In genomic region chr17:81514735-81515529, GRCh38 we compare ENCODE assay signal across 8 cellular contexts. TPM values are rescaled to one million over a fixed set of nuclear protein-coding genes. Genes with fewer than 3 reads are reported as not detected.
A peak's percentile ranks its signal among the peaks of the same experiment; 100 is the strongest.
DNase-seq lines count a peak whose midpoint lies in the region; ATAC-seq, FAIRE-seq and TF ChIP-seq lines count a peak whose summit lies in the region.

No MANE protein-coding gene starts in this region.

- no peak for FAIRE-seq in A549 (lab: Jason Lieb, UNC)

- H3K36me3 ChIP-seq in Karpas-422 (ENCODE audit: insufficient read depth, low read length) (peaks cover 26% of the 10 kb centered on the region), heart left ventricle (peaks cover 17 to 26% (median 22%) of the 10 kb centered on the region in 9 donors)

- H3K4me2 ChIP-seq in A549 (peak overlapping the region; percentile 87), Karpas-422 (ENCODE audit: low read depth, low read length, poor library complexity, severe bottlenecking) (peak overlapping the region; percentile 94)

- POLR2A ChIA-PET in A549 (lab: Yijun Ruan, JAX): interaction anchor here (0.9 to 1.4 kb wide), 5 partner anchors 26 to 220 kb away, joined by 3 to 4 read pairs (median 3); partner anchors contain the start of gene SLC38A10

- ATAC-seq in A549 (peak; percentile 11 to 21), GM18498 (IDR thresholded peaks at IDR 0.05; ENCODE audit: unreplicated experiment) (peak; percentile 21), heart left ventricle (peak; percentile 24 to 60 (median 57)), GM19351 (IDR thresholded peaks at IDR 0.05; ENCODE audit: unreplicated experiment) (no peak)

- H3K4me3 ChIP-seq in A549: peak overlapping the region; percentile 83
- peak overlapping the region; percentile 68 for H3K4me3 ChIP-seq in Karpas-422 (ENCODE audit: low read length)
- H3K4me3 ChIP-seq in heart left ventricle: peak overlapping the region; percentile 81 to 99 (median 94)

- H3K79me2 ChIP-seq in Karpas-422 (ENCODE audit: low read length): peaks cover 11% of the 10 kb centered on the region

- H2AFZ ChIP-seq in Karpas-422 (ENCODE audit: low read length): no peak overlapping the region

- peaks cover 32% of the 10 kb centered on the region for H4K20me1 ChIP-seq in Karpas-422 (ENCODE audit: insufficient read depth, low read depth, low read length)

- intact Hi-C loops in heart left ventricle (cut with DNase I): loop anchor here in 6 of 10 donors (5.0 to 10.0 kb wide), 6 partner anchors 37 to 350 kb away; partner anchors contain the start of genes FAAP100 (in 5 of the 6), BAHCC1 (in 2 of the 6) and P4HB (in 1 of the 6)

- H3K27me3 ChIP-seq in Karpas-422 (ENCODE audit: low read length) (no peaks in the 10 kb centered on the region), heart left ventricle (no peaks in the 10 kb centered on the region)

- H3K4me1 ChIP-seq in A549 (peaks cover 38% of the 10 kb centered on the region), Karpas-422 (ENCODE audit: low read length) (peaks cover 68% of the 10 kb centered on the region), heart left ventricle (peaks cover 8 to 68% (median 48%) of the 10 kb centered on the region in 12 donors)

- CTCF ChIA-PET in A549 (lab: Yijun Ruan, JAX): interaction anchor here (0.6 to 4.7 kb wide), 4 partner anchors 13 to 86 kb away, joined by 3 to 30 read pairs (median 11); no protein-coding TSS in a partner anchor

- TF ChIP-seq POLR2A in A549 (IDR thresholded peaks at IDR 0.05; ENCODE audit: low read length): peak; percentile 47
- peak; percentile 74 to 83 for TF ChIP-seq POLR2A in heart left ventricle (IDR thresholded peaks at IDR 0.05)

- peak overlapping the region; percentile 90 for H3K9ac ChIP-seq in Karpas-422 (ENCODE audit: low read length)

- H3K9me3 ChIP-seq in A549: no peaks in the 10 kb centered on the region
- no peaks in the 10 kb centered on the region for H3K9me3 ChIP-seq in Karpas-422 (ENCODE audit: low read length)
- no peaks in the 10 kb centered on the region for H3K9me3 ChIP-seq in heart left ventricle

- WGBS in A549 (ENCODE audit: missing lambda C conversion rate): 0% methylated on average over 16 of the region's 82 CpGs
- 0 to 1% (median 0%) methylated on average over 48 to 82 of the region's 82 CpGs for WGBS in adipose tissue, 3 donors
- WGBS in heart left ventricle, 4 donors: 1% methylated on average over 43 to 82 of the region's 82 CpGs

- no peaks in the 10 kb centered on the region for H3K9me2 ChIP-seq in Karpas-422 (replicated peaks; ENCODE audit: insufficient read depth, low read length)

- H3K27ac ChIP-seq in A549 (peak overlapping the region; percentile 99), Karpas-422 (ENCODE audit: low read length) (peak overlapping the region; percentile 93), adipose tissue (ENCODE audit: low read depth, low read length) (peak overlapping the region; percentile 99), heart left ventricle (peak overlapping the region; percentile 96 to 100 (median 100))

- TF ChIP-seq EP300 in A549 (IDR thresholded peaks at IDR 0.05): peak in 1 of 2 experiments; percentile 22; a peak in 1 of 5 replicates

- DNase-seq in A549 (ENCODE audit: low read depth in 1 of 2, low spot score in 1 of 2) (peak; percentile 75 to 86), Karpas-422 (peak; percentile 88), SKM-1 treated with dmso at 0.1 percent for 144 hours (lab: John Stamatoyannopoulos, UW; ENCODE audit: unreplicated experiment) (peak; percentile 37), heart left ventricle (peak; percentile 88 to 94 (median 91)), pons (ENCODE audit: low spot score) (peak; percentile 37)

- TF ChIP-seq RAD21 in A549 (conservative IDR thresholded peaks at IDR 0.05 in 1 of 2, IDR thresholded peaks at IDR 0.05 in 1 of 2): no peak

- no peak for TF ChIP-seq CTCF in A549 (IDR thresholded peaks at IDR 0.05)
- TF ChIP-seq CTCF in heart left ventricle (IDR thresholded peaks at IDR 0.05): no peak

TF ChIP-seq in A549, 52 proteins besides CTCF, POLR2A, EP300 and RAD21 (continues in another document):
- TF ChIP-seq PHF8 (IDR thresholded peaks at IDR 0.05; ENCODE audit: borderline replicate concordance, low read depth) (peak; percentile 37; the same call in 1 of the 2 replicates), JUN (IDR thresholded peaks at IDR 0.05) (peak; percentile 71 to 90; a peak in 4 of 5 replicates), ESRRA (IDR thresholded peaks at IDR 0.05; ENCODE audit: borderline replicate concordance, low read length) (no peak), PBX3 (IDR thresholded peaks at IDR 0.05) (peak; percentile 51; the same call in 1 of the 2 replicates), HDAC2 (IDR thresholded peaks at IDR 0.05) (no peak), MAZ (IDR thresholded peaks at IDR 0.05; ENCODE audit: borderline replicate concordance, low read depth, low read length) (no peak; the same call in 1 of the 2 replicates), MYC (IDR thresholded peaks at IDR 0.05; ENCODE audit: borderline replicate concordance, low read length) (peak; percentile 91), KDM1A (IDR thresholded peaks at IDR 0.05; ENCODE audit: low read depth) (no peak), TFCP2L1 (CRISPR knock-in tag; IDR thresholded peaks at IDR 0.05) (peak; percentile 55; the same call in 1 of the 2 replicates)
- TF ChIP-seq, protein P1, sequence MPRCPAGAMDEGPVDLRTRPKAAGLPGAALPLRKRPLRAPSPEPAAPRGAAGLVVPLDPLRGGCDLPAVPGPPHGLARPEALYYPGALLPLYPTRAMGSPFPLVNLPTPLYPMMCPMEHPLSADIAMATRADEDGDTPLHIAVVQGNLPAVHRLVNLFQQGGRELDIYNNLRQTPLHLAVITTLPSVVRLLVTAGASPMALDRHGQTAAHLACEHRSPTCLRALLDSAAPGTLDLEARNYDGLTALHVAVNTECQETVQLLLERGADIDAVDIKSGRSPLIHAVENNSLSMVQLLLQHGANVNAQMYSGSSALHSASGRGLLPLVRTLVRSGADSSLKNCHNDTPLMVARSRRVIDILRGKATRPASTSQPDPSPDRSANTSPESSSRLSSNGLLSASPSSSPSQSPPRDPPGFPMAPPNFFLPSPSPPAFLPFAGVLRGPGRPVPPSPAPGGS (IDR thresholded peaks at IDR 0.05): 0 out of 3 replicates have a peak, but pooled peaks have one; percentile 18
- TF ChIP-seq, protein P2, sequence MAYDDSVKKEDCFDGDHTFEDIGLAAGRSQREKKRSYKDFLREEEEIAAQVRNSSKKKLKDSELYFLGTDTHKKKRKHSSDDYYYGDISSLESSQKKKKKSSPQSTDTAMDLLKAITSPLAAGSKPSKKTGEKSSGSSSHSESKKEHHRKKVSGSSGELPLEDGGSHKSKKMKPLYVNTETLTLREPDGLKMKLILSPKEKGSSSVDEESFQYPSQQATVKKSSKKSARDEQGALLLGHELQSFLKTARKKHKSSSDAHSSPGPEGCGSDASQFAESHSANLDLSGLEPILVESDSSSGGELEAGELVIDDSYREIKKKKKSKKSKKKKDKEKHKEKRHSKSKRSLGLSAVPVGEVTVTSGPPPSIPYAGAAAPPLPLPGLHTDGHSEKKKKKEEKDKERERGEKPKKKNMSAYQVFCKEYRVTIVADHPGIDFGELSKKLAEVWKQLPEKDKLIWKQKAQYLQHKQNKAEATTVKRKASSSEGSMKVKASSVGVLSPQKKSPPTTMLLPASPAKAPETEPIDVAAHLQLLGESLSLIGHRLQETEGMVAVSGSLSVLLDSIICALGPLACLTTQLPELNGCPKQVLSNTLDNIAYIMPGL (CRISPR knock-in tag; IDR thresholded peaks at IDR 0.05; ENCODE audit: borderline replicate concordance): 0 out of 2 replicates have a peak, but pooled peaks have one; percentile 67

RNA-seq across cellular contexts. Expression of gene ACTG1, which starts 2.3 kb away (rescaled TPM):
- polyA plus RNA-seq in A549 (2011; rRNA removed): 2,042 and 2,306 TPM in 2 replicates
- 14,539 and 15,776 TPM in 2 replicates for polyA plus RNA-seq in A549 (2012; cell fraction: cytosol; rRNA removed)
- polyA plus RNA-seq in A549 (2012; cell fraction: nucleus; rRNA removed): 26,089 and 28,335 TPM in 2 replicates
- 7,182 to 8,782 TPM (median 7,263 TPM) in 3 replicates for polyA plus RNA-seq in A549 (2017; fragmentation: RNase III; extraction: RNeasy Plus Mini Kit Qiagen cat#74134 plus additional on column Dnase treatment)
- 2,054 and 3,772 TPM in 2 replicates for polyA minus RNA-seq in A549 (2011; rRNA and poly(A)+ RNA removed)
- 2,634 and 2,913 TPM in 2 replicates for total RNA-seq in Karpas-422 (2014; rRNA removed; shearing (Covaris generic); ENCODE audit: low replicate concordance)
- polyA plus RNA-seq in adipose tissue: 1,000 to 10,000 TPM; 1,930 to 3,527 (median 2,831) TPM
- 1,000 to 10,000 TPM in 2 of 9 donors, 100 to 1,000 TPM in 7; 335 to 1,653 (median 423) TPM for total RNA-seq in heart left ventricle
- 1,000 to 10,000 TPM in 1 of 2 donors, 100 to 1,000 TPM in 1; 149 to 1,468 TPM for polyA plus RNA-seq in heart left ventricle

RNA-seq across cellular contexts. Expression of gene FSCN2, which starts 13.2 kb away (rescaled TPM):
- 0.84 and 1.2 TPM in 2 replicates for polyA plus RNA-seq in A549 (2011; rRNA removed)
- 0.74 and 1.1 TPM in 2 replicates for polyA plus RNA-seq in A549 (2012; cell fraction: cytosol; rRNA removed)
- polyA plus RNA-seq in A549 (2012; cell fraction: nucleus; rRNA removed): 7.5 and 8.3 TPM in 2 replicates
- polyA plus RNA-seq in A549 (2017; fragmentation: RNase III; extraction: RNeasy Plus Mini Kit Qiagen cat#74134 plus additional on column Dnase treatment): 1.3 to 1.7 TPM (median 1.3 TPM) in 3 replicates
- polyA minus RNA-seq in A549 (2011; rRNA and poly(A)+ RNA removed): 3.6 and 3.7 TPM in 2 replicates
- 0.63 and 1.2 TPM in 2 replicates for total RNA-seq in Karpas-422 (2014; rRNA removed; shearing (Covaris generic); ENCODE audit: low replicate concordance)
- polyA plus RNA-seq in adipose tissue: 1 to 10 TPM in 2 of 3 donors, under 1 TPM in 1; 0.21 to 4.9 (median 1.0) TPM
- under 1 TPM in 6 of 9 donors, not detected in 3; 0.22 to 0.72 (median 0.45) TPM for total RNA-seq in heart left ventricle
- polyA plus RNA-seq in heart left ventricle: under 1 TPM; 0.28 to 0.42 TPM

RNA-seq across cellular contexts. Expression of gene FAAP100, which starts 37.2 kb away (rescaled TPM):
- polyA plus RNA-seq in A549 (2011; rRNA removed) (5.4 and 7.2 TPM in 2 replicates), A549 (2017; fragmentation: RNase III; extraction: RNeasy Plus Mini Kit Qiagen cat#74134 plus additional on column Dnase treatment) (16.2 to 17.7 TPM (median 16.8 TPM) in 3 replicates), adipose tissue (10 to 100 TPM; 10.1 to 25.9 (median 22.4) TPM), heart left ventricle (10 to 100 TPM; 17.0 to 18.7 TPM)
- 17.3 and 25.1 TPM in 2 replicates for polyA plus RNA-seq in A549 (2012; cell fraction: cytosol; rRNA removed)
- polyA plus RNA-seq in A549 (2012; cell fraction: nucleus; rRNA removed): 52.4 and 75.7 TPM in 2 replicates
- 7.8 and 10.0 TPM in 2 replicates for polyA minus RNA-seq in A549 (2011; rRNA and poly(A)+ RNA removed)
- 14.8 and 30.9 TPM in 2 replicates for total RNA-seq in Karpas-422 (2014; rRNA removed; shearing (Covaris generic); ENCODE audit: low replicate concordance)
- 10 to 100 TPM; 10.1 to 21.6 (median 13.5) TPM for total RNA-seq in heart left ventricle

Comparison
In these comparisons a context has a peak if more than half of its experiments do, and no peak if none do; other contexts are left out.
1. DNase-seq: peak in every context shown above with its lines; median percentile 91 in heart left ventricle; 88 in Karpas-422; 80 in A549; 37 in SKM-1 treated with dmso at 0.1 percent for 144 hours; 37 in pons.